25 cellular contexts compared by ENCODE assay signal in genomic region chr3:141764041-141764440, GRCh38. TPM values are rescaled to one million over a fixed set of nuclear protein-coding genes. Genes with fewer than 3 reads are reported as not detected.
DNase-seq lines count a peak whose midpoint lies in the region; ATAC-seq, FAIRE-seq and TF ChIP-seq lines count a peak whose summit lies in the region.
"Had no signal": no experiment of that assay in that cellular context is flagged by ENCODE, and none has a peak within 500 bp of the region (broad histone marks: within the 10 kb centered on the region; RNA-seq: fewer than 3 reads in every experiment).

No MANE protein-coding gene starts in this region.

- H3K9me1 ChIP-seq in K562 (ENCODE audit: control insufficient read depth, insufficient read depth, low read length): no peaks in the 10 kb centered on the region

- peaks cover 6% of the 10 kb centered on the region for H3K4me1 Mint-ChIP-seq in osteocyte (ENCODE audit: unreplicated experiment)
- H3K4me1 Mint-ChIP-seq: CD14-positive monocyte; CD8-positive, alpha-beta memory T cell had no signal

- no peaks in the 10 kb centered on the region for H3K9me3 Mint-ChIP-seq in osteocyte (ENCODE audit: unreplicated experiment)
- H3K9me3 Mint-ChIP-seq: CD14-positive monocyte; CD4-positive, alpha-beta memory T cell; CD8-positive, alpha-beta memory T cell had no signal

- BruUV-seq in K562 (replicated peaks; lab: Mats Ljungman, UMichigan): no TSS peak

- H2AFZ ChIP-seq in K562 (ENCODE audit: low read depth, low read length) (0 out of 2 replicates have a peak overlapping the region, but pooled peaks have one; percentile 32), MM.1S (ENCODE audit: low read length) (no peak overlapping the region)

- H4K20me1 ChIP-seq in K562 (replicated peaks; ENCODE audit: control insufficient read depth, insufficient read depth, low read length) (no peaks in the 10 kb centered on the region), MM.1S (ENCODE audit: insufficient read depth, low read length) (no peaks in the 10 kb centered on the region)
- H4K20me1 ChIP-seq: BLaER1 had no signal

- no peaks in the 10 kb centered on the region for H3F3A ChIP-seq in MM.1S (ENCODE audit: insufficient read depth, low read length)

- POLR2A ChIA-PET in K562 (lab: Yijun Ruan, JAX): interaction anchor here (0.6 to 3.6 kb wide), 3 partner anchors 9 to 86 kb away, joined by 3 to 13 read pairs (median 5); no protein-coding TSS in a partner anchor

- no peak overlapping the region for H3K27ac ChIP-seq in K562 (ENCODE audit: extremely low read depth, low read depth, low read length)
- H3K27ac ChIP-seq in MM.1S (ENCODE audit: low read length): no peak overlapping the region

- in situ Hi-C loops in K562 (cut with MboI): no loop called here

- 62% methylated on average over 2 of the region's 2 CpGs for WGBS in K562 (ENCODE audit: insufficient coverage, low coverage, missing lambda C conversion rate)

- no peak for DNase-seq in K562 (ENCODE audit: extremely low read depth in 1 of 4, low spot score in 3 of 4)
- no peak for DNase-seq in left colon
- DNase-seq in osteocyte (ENCODE audit: extremely low spot score, unreplicated experiment): peak; percentile 23
- no peak for DNase-seq in MM.1S
- no peak for DNase-seq in middle frontal gyrus (ENCODE audit: extremely low spot score, low spot score)
- DNase-seq: 8988T; ACHN; BE2C; C1 segment of cervical spinal cord; CD4-positive, alpha-beta memory T cell; CD4-positive, CD25-positive, alpha-beta regulatory T cell; CD8-positive, alpha-beta memory T cell; COR-L47; DMS79 treated with DMSO at 0.1 percent for 48 hours; GF-D8 had no signal

- H3K4me2 ChIP-seq in K562 (ENCODE audit: insufficient read depth, low read length): no peak overlapping the region
- H3K4me2 ChIP-seq in MM.1S (ENCODE audit: low read depth, low read length): no peak overlapping the region

- H3K4me3 Mint-ChIP-seq in osteocyte (ENCODE audit: unreplicated experiment): no peak overlapping the region
- H3K4me3 Mint-ChIP-seq: CD14-positive monocyte; CD4-positive, alpha-beta memory T cell; CD4-positive, CD25-positive, alpha-beta regulatory T cell; CD8-positive, alpha-beta memory T cell had no signal

- H3K27me3 Mint-ChIP-seq in osteocyte (ENCODE audit: unreplicated experiment): peaks cover 2% of the 10 kb centered on the region
- H3K27me3 Mint-ChIP-seq: CD4-positive, alpha-beta memory T cell; CD4-positive, CD25-positive, alpha-beta regulatory T cell; CD8-positive, alpha-beta memory T cell had no signal

- no peak for TF ChIP-seq CTCF in K562 (IDR thresholded peaks at IDR 0.05 in 2 of 3, conservative IDR thresholded peaks at IDR 0.05 in 1 of 3; ENCODE audit: insufficient read depth in 2 of 3, low read depth in 1 of 3, low read length in 3 of 3)
- no peak for TF ChIP-seq CTCF in osteocyte (IDR thresholded peaks at IDR 0.05)
- no peak for TF ChIP-seq CTCF in MM.1S (IDR thresholded peaks at IDR 0.05; ENCODE audit: low read length)

- H3K9me2 ChIP-seq in MM.1S (replicated peaks; ENCODE audit: insufficient read depth, low read length): no peaks in the 10 kb centered on the region

- H3K4me1 ChIP-seq in K562 (replicated peaks in 1 of 2; ENCODE audit: control insufficient read depth in 2 of 2, insufficient read depth in 2 of 2, low read length in 2 of 2) (peaks cover 4 to 10% of the 10 kb centered on the region in 2 experiments; a peak in 3 of 5 replicates), MM.1S (ENCODE audit: low read length) (no peaks in the 10 kb centered on the region)

- no peaks in the 10 kb centered on the region for H3K36me3 Mint-ChIP-seq in osteocyte (ENCODE audit: unreplicated experiment)
- H3K36me3 Mint-ChIP-seq: CD14-positive monocyte; CD4-positive, alpha-beta memory T cell had no signal

- TF ChIP-seq RAD21 in K562 (CRISPR knock-in tag; conservative IDR thresholded peaks at IDR 0.05 in 1 of 2, IDR thresholded peaks at IDR 0.05 in 1 of 2): no peak

- CTCF ChIA-PET in K562 (lab: Yijun Ruan, JAX; ENCODE audit: low intra/inter-chr PET ratio): no interaction called here

- TF ChIP-seq EP300 in K562 (IDR thresholded peaks at IDR 0.05; ENCODE audit: low read length): no peak

- H3K79me2 ChIP-seq in K562 (ENCODE audit: control insufficient read depth, insufficient read depth, low read length) (no peaks in the 10 kb centered on the region), MM.1S (ENCODE audit: low read length) (no peaks in the 10 kb centered on the region)

- no peak overlapping the region for H3K9ac ChIP-seq in K562 (ENCODE audit: insufficient read depth in 1 of 2, low read depth in 2 of 2, low read length in 2 of 2)
- no peak overlapping the region for H3K9ac ChIP-seq in MM.1S (ENCODE audit: low read length)

- no peak overlapping the region for H3K27ac Mint-ChIP-seq in osteocyte (ENCODE audit: unreplicated experiment)
- H3K27ac Mint-ChIP-seq: CD14-positive monocyte; CD4-positive, alpha-beta memory T cell; CD4-positive, CD25-positive, alpha-beta regulatory T cell; CD8-positive, alpha-beta memory T cell had no signal

- H3K9me3 ChIP-seq in K562 (replicated peaks; ENCODE audit: control insufficient read depth, insufficient read depth, low read depth, low read length) (no peaks in the 10 kb centered on the region), MM.1S (replicated peaks; ENCODE audit: insufficient read depth, low read length) (no peaks in the 10 kb centered on the region)
- H3K9me3 ChIP-seq: BE2C, BLaER1 had no signal

- no peak overlapping the region for H3K4me3 ChIP-seq in K562
- H3K4me3 ChIP-seq in MM.1S (ENCODE audit: low read length): no peak overlapping the region
- H3K4me3 ChIP-seq: BLaER1 had no signal

- no peak for FAIRE-seq in K562 (lab: Jason Lieb, UNC)
- FAIRE-seq: A204.1, D721Med, G401.6, GM12891, GM19239 had no signal

- intact Hi-C loops in K562 (cut with micrococcal nuclease): no loop called here
- intact Hi-C loops in left colon (cut with DNase I, micrococcal nuclease): no loop called here

- peak; percentile 82 for ATAC-seq in K562
- peak; percentile 10 for ATAC-seq in left colon
- ATAC-seq in HG03159 (IDR thresholded peaks at IDR 0.05; ENCODE audit: unreplicated experiment): no peak

- H3K27me3 ChIP-seq in K562 (ENCODE audit: control insufficient read depth in 2 of 2, insufficient read depth in 2 of 2, low read length in 2 of 2) (no peaks in the 10 kb centered on the region), MM.1S (replicated peaks; ENCODE audit: insufficient read depth, low read length) (no peaks in the 10 kb centered on the region)
- H3K27me3 ChIP-seq: BE2C, BLaER1 had no signal

- TF ChIP-seq POLR2A in K562 (conservative IDR thresholded peaks at IDR 0.05): no peak

- H3K36me3 ChIP-seq in K562 (ENCODE audit: control insufficient read depth, insufficient read depth, low read length) (no peaks in the 10 kb centered on the region), MM.1S (replicated peaks; ENCODE audit: insufficient read depth, low read length) (no peaks in the 10 kb centered on the region)
- H3K36me3 ChIP-seq: BE2C, BLaER1 had no signal

RNA-seq across cellular contexts. Expression of gene GRK7, which starts 0.8 kb away (rescaled TPM):
- total RNA-seq in K562 (2011; cell fraction: chromatin; rRNA removed; ENCODE audit: low replicate concordance): not detected in 2 replicates
- 0.17 TPM in 1 of 2 replicates, not detected in the other for total RNA-seq in K562 (2011; cell fraction: nucleolus; rRNA removed)
- total RNA-seq in K562 (2011; cell fraction: nucleoplasm; rRNA removed): not detected in 2 replicates
- total RNA-seq in K562 (2014; rRNA removed): not detected in 2 replicates
- 0.04 TPM in 1 of 2 replicates, not detected in the other for total RNA-seq in K562 (2014; rRNA removed; fragmentation: Illumina TruSeq; extraction: Trizol)
- 0.08 TPM in 1 of 2 replicates, not detected in the other for total RNA-seq in K562 (2015; rRNA removed; fragmentation: Illumina TruSeq; extraction: Trizol)
- total RNA-seq in K562 (2021): 0.04 TPM in 1 of 2 replicates, not detected in the other
- polyA plus RNA-seq in K562 (2011; rRNA removed): not detected in 2 replicates
- polyA plus RNA-seq in K562 (2011; cell fraction: cytosol; rRNA removed): not detected in 2 replicates
- polyA plus RNA-seq in K562 (2011; cell fraction: nucleus; rRNA removed): 0.07 TPM in 1 of 2 replicates, not detected in the other
- 0.04 TPM in 1 of 2 replicates, not detected in the other for polyA plus RNA-seq in K562 (2012)
- polyA plus RNA-seq in K562 (2014; fragmentation: Illumina TruSeq; extraction: Trizol): 0.07 TPM in 1 of 2 replicates, not detected in the other
- under 1 TPM; 0.01 TPM for polyA plus RNA-seq in K562 (2014; fragmentation: Nextera tagmentation; extraction: Ambion mirVana)
- 0.04 and 0.08 TPM in 2 replicates for polyA plus RNA-seq in K562 (2014; rRNA removed)
- polyA minus RNA-seq in K562 (2011; rRNA and poly(A)+ RNA removed): 0.06 TPM in 1 of 2 replicates, not detected in the other
- not detected in 2 replicates for polyA minus RNA-seq in K562 (2011; cell fraction: cytosol; rRNA and poly(A)+ RNA removed)
- polyA minus RNA-seq in K562 (2011; cell fraction: nucleus; rRNA and poly(A)+ RNA removed): not detected in 2 replicates
- not detected for total RNA-seq in left colon
- not detected in 2 replicates for total RNA-seq in osteocyte
- total RNA-seq: A673; CD4-positive, CD25-positive, alpha-beta regulatory T cell; CD8-positive, alpha-beta memory T cell had no signal
- polyA plus RNA-seq: AG04450; CD4-positive, alpha-beta memory T cell; CD8-positive, alpha-beta memory T cell had no signal

RNA-seq across cellular contexts. Expression of gene RNF7, which starts 25.9 kb away (rescaled TPM):
- 14.2 and 22.7 TPM in 2 replicates for total RNA-seq in K562 (2011; cell fraction: chromatin; rRNA removed; ENCODE audit: low replicate concordance)
- total RNA-seq in K562 (2011; cell fraction: nucleolus; rRNA removed): 17.0 TPM in 2 replicates
- 28.5 and 47.3 TPM in 2 replicates for total RNA-seq in K562 (2011; cell fraction: nucleoplasm; rRNA removed)
- total RNA-seq in K562 (2014; rRNA removed) (34.7 and 38.8 TPM in 2 replicates), K562 (2014; rRNA removed; fragmentation: Illumina TruSeq; extraction: Trizol) (80.0 and 80.5 TPM in 2 replicates), K562 (2015; rRNA removed; fragmentation: Illumina TruSeq; extraction: Trizol) (69.1 and 77.9 TPM in 2 replicates), K562 (2021) (94.5 and 96.7 TPM in 2 replicates), left colon (100 to 1,000 TPM; 114 to 125 TPM), osteocyte (84.3 and 87.4 TPM in 2 replicates)
- polyA plus RNA-seq in K562 (2011; rRNA removed) (74.7 and 111 TPM in 2 replicates), K562 (2014; fragmentation: Illumina TruSeq; extraction: Trizol) (65.0 and 68.9 TPM in 2 replicates), K562 (2014; fragmentation: Nextera tagmentation; extraction: Ambion mirVana) (100 to 1,000 TPM; 112 to 133 TPM), K562 (2014; rRNA removed) (74.5 and 81.9 TPM in 2 replicates)
- 51.2 and 88.5 TPM in 2 replicates for polyA plus RNA-seq in K562 (2011; cell fraction: cytosol; rRNA removed)
- 23.4 and 45.3 TPM in 2 replicates for polyA plus RNA-seq in K562 (2011; cell fraction: nucleus; rRNA removed)
- polyA plus RNA-seq in K562 (2012): 77.6 and 88.6 TPM in 2 replicates
- polyA minus RNA-seq in K562 (2011; rRNA and poly(A)+ RNA removed): 23.4 and 27.3 TPM in 2 replicates
- polyA minus RNA-seq in K562 (2011; cell fraction: cytosol; rRNA and poly(A)+ RNA removed): 15.2 and 27.5 TPM in 2 replicates
- polyA minus RNA-seq in K562 (2011; cell fraction: nucleus; rRNA and poly(A)+ RNA removed): 10.0 and 19.7 TPM in 2 replicates
